In the genomic region with DNA sequence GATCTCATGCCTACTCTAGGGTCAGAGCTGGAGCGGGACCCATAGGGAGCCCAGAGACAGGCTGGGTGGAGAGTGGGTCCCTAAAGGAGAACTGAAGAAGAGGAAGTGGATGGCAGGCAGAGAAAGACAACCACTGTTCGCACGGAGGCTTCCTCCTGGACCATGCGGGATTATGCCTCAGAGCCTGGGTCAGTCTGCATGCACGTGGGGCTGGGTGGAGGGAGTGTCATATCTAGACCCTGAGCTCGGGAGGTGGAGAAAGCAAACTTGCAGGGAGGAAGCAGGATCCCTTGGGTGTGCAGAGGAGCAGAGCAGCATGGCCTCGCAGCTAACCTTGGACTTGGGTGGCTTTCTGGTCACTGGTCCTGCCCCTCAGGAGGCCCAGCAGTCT, we compare ENCODE assay signal across 10 cellular contexts.
DNase-seq lines count a peak whose midpoint lies in the region; ATAC-seq and TF ChIP-seq lines count a peak whose summit lies in the region.
"Had no signal": no experiment of that assay in that cellular context is flagged by ENCODE, and none has a peak within 500 bp of the region (broad histone marks: within the 10 kb centered on the region; RNA-seq: fewer than 3 reads in every experiment).

No MANE protein-coding gene starts in this region.

- H4K20me1 ChIP-seq in OCI-LY1 (ENCODE audit: insufficient read depth, low read length) = no peaks in the 10 kb centered on the region

- H3K9ac ChIP-seq in OCI-LY1 (ENCODE audit: low read length) = no peak overlapping the region; the same call in 1 of the 2 replicates

- H3K9me2 ChIP-seq in OCI-LY1 (ENCODE audit: low read depth, low read length) = no peaks in the 10 kb centered on the region

- no peak for TF ChIP-seq CTCF in OCI-LY1 (IDR thresholded peaks at IDR 0.05; ENCODE audit: low read length)

- DNase-seq in activated CD4-positive, CD25-positive, alpha-beta regulatory T cell treated with anti-CD3 and anti-CD28 coated beads, Interleukin-2, amount 50 U/mL, for 72 hours = no peak
- DNase-seq in left cardiac atrium (peak; percentile 41), substantia nigra (lab: John Stamatoyannopoulos, UW) (peak in 31 of 49 donors; percentile 9 to 58 (median 33)), RKO (ENCODE audit: low spot score) (no peak)
- DNase-seq: cerebellar nuclear complex, kidney glomerular epithelial cell had no signal

- no peaks in the 10 kb centered on the region for H3K79me2 ChIP-seq in OCI-LY1 (ENCODE audit: insufficient read depth, low read length)

- peak overlapping the region; percentile 77 for H3K27ac ChIP-seq in OCI-LY1 (ENCODE audit: low read depth, low read length, poor library complexity, severe bottlenecking)
- H3K27ac ChIP-seq in substantia nigra (ENCODE audit: low read depth, low read length, poor library complexity, severe bottlenecking) = peak overlapping the region; percentile 68

- H3K4me3 ChIP-seq in OCI-LY1 (ENCODE audit: low read depth, low read length, poor library complexity, severe bottlenecking) = no peak overlapping the region

- H3K27me3 ChIP-seq in OCI-LY1 (ENCODE audit: insufficient read depth, low read length) = no peaks in the 10 kb centered on the region

- peaks cover 31% of the 10 kb centered on the region for H3K4me1 ChIP-seq in OCI-LY1 (ENCODE audit: insufficient read depth, low read length, severe bottlenecking)

- no peaks in the 10 kb centered on the region for H3F3A ChIP-seq in OCI-LY1 (ENCODE audit: insufficient read depth, low read length)

- H3K9me3 ChIP-seq in OCI-LY1 (ENCODE audit: low read length) = no peaks in the 10 kb centered on the region

- no peak overlapping the region; the same call in 1 of the 2 replicates for H3K4me2 ChIP-seq in OCI-LY1 (ENCODE audit: low read length)

- H3K36me3 ChIP-seq in OCI-LY1 (ENCODE audit: insufficient read depth, low read length) = peaks cover 29% of the 10 kb centered on the region

- peak; percentile 14 to 27 for ATAC-seq in activated CD4-positive, CD25-positive, alpha-beta regulatory T cell treated with anti-CD3 and anti-CD28 coated beads, Interleukin-2, amount 50 U/mL, for 24 hours
- ATAC-seq in left cardiac atrium = peak; percentile 57 to 78
- ATAC-seq in GM18861 (IDR thresholded peaks at IDR 0.05; ENCODE audit: unreplicated experiment) = no peak
- no peak for ATAC-seq in HG03175 (IDR thresholded peaks at IDR 0.05; ENCODE audit: unreplicated experiment)

- intact Hi-C loops in left cardiac atrium (cut with DNase I) = loop anchor here (5.0 kb wide), 1 partner anchor 358 kb away; no protein-coding TSS in a partner anchor

- no peak overlapping the region for H2AFZ ChIP-seq in OCI-LY1 (ENCODE audit: low read length)

Comparison
In these comparisons a context has a peak if more than half of its experiments do, and no peak if none do; other contexts are left out.
1. ATAC-seq: peak in activated CD4-positive, CD25-positive, alpha-beta regulatory T cell treated with anti-CD3 and anti-CD28 coated beads, Interleukin-2, amount 50 U/mL, for 24 hours (2 of 2) and left cardiac atrium (2 of 2); none in GM18861 (single experiment) and HG03175 (single experiment).
2. DNase-seq: peak in left cardiac atrium (single experiment) and substantia nigra (31 of 49); none in activated CD4-positive, CD25-positive, alpha-beta regulatory T cell treated with anti-CD3 and anti-CD28 coated beads, Interleukin-2, amount 50 U/mL, for 72 hours (single experiment) and RKO (single experiment).